In the genomic region with DNA sequence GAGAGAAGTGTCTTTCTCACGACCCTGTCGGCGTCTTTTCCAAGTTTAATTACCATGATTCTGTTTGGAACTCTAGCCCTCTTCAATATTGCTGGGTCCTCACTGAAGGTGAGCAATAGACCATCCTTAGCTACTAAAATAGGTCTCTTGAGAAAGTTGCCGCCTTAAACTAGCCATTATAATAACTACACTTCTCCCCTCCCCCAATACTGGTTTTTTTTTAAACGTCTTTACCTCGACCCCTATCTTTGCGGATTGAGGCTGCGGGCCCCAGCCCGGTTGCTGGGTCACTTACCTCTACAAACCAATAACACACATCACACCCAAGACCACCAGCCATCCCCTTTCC, we compare ENCODE assay signal across 8 cellular contexts. TPM values are rescaled to one million over a fixed set of nuclear protein-coding genes. Genes with fewer than 3 reads are reported as not detected.
DNase-seq lines count a peak whose midpoint lies in the region; ATAC-seq and TF ChIP-seq lines count a peak whose summit lies in the region.

No MANE protein-coding gene starts in this region.

- peaks cover 12% of the 10 kb centered on the region for H3K4me1 ChIP-seq in GM23248 (ENCODE audit: insufficient read depth)
- H3K4me1 ChIP-seq in stomach = peaks cover 11 to 61% (median 40%) of the 10 kb centered on the region in 4 donors

- H3K27ac ChIP-seq in GM23248 (peak overlapping the region; percentile 90), stomach (peak overlapping the region; percentile 96 to 99 (median 98))

- H3K9me2 ChIP-seq in GM23248 (ENCODE audit: insufficient read depth) = no peaks in the 10 kb centered on the region

- peak overlapping the region; percentile 86 for H3K9ac ChIP-seq in GM23248

- H3K4me3 ChIP-seq in GM23248 (peak overlapping the region; percentile 98), WI38 (ENCODE audit: low read depth, low read length) (peak overlapping the region; percentile 87), iPS-18c (ENCODE audit: insufficient read depth, low read depth, low read length) (peak overlapping the region; percentile 99), stomach (peak overlapping the region; percentile 64 to 76 (median 71))

- no peaks in the 10 kb centered on the region for H3K27me3 ChIP-seq in GM23248 (replicated peaks; ENCODE audit: insufficient read depth)
- H3K27me3 ChIP-seq in stomach = no peaks in the 10 kb centered on the region

- H3K79me2 ChIP-seq in GM23248 (ENCODE audit: insufficient read depth) = peaks cover 59% of the 10 kb centered on the region

- TF ChIP-seq CTCF in WI38 (IDR thresholded peaks at IDR 0.05; ENCODE audit: low read depth, low read length) (no peak), stomach (IDR thresholded peaks at IDR 0.05) (no peak), GM20000 (IDR thresholded peaks at IDR 0.05; ENCODE audit: extremely low read depth, missing control alignments) (no peak)

- 0 to 1% methylated on average over 9 of the region's 9 CpGs for WGBS in GM23248 (ENCODE audit: low coverage in 1 of 2, low lambda C conversion rate in 2 of 2, missing lambda C conversion rate in 2 of 2), 2 experiments
- WGBS in stomach, 5 donors = 0 to 3% (median 1%) methylated on average over 9 of the region's 9 CpGs

- intact Hi-C loops in stomach (cut with DNase I; ENCODE audit: low total_unique reads) = loop anchor here (10.0 kb wide), 1 partner anchor 74 kb away; no protein-coding TSS in a partner anchor

- peak overlapping the region; percentile 82 for H2AFZ ChIP-seq in GM23248

- ATAC-seq in HG03196 (IDR thresholded peaks at IDR 0.05; ENCODE audit: unreplicated experiment) = no peak

- TF ChIP-seq EP300 in stomach (IDR thresholded peaks at IDR 0.05) = no peak

- in situ Hi-C loops in GM23248 (cut with MboI) = no loop called here

- H3K4me2 ChIP-seq in GM23248 (ENCODE audit: unreplicated experiment) = peak overlapping the region; percentile 94

- H3K36me3 ChIP-seq in GM23248 (ENCODE audit: low read depth) (peaks cover 25% of the 10 kb centered on the region; the same call in 1 of the 2 replicates), stomach (peaks cover 30 to 41% (median 38%) of the 10 kb centered on the region in 4 donors)

- H3F3A ChIP-seq in GM23248 (ENCODE audit: insufficient read depth) = 0 out of 2 replicates have a peak, but pooled peaks cover 5% of the 10 kb centered on the region

- 0 out of 2 replicates have a peak, but pooled peaks cover 4% of the 10 kb centered on the region for H4K20me1 ChIP-seq in GM23248 (ENCODE audit: insufficient read depth)

- DNase-seq in GM23248 (no peak), stomach (no peak), NCI-H1694 (lab: John Stamatoyannopoulos, UW) (no peak), ureter (ENCODE audit: low spot score) (no peak), GM20000 (ENCODE audit: low spot score) (no peak)

- H3K9me3 ChIP-seq in GM23248 (ENCODE audit: low read depth) = no peaks in the 10 kb centered on the region
- H3K9me3 ChIP-seq in iPS-18c (ENCODE audit: control insufficient read depth, insufficient read depth, low read length) = no peaks in the 10 kb centered on the region
- no peaks in the 10 kb centered on the region for H3K9me3 ChIP-seq in stomach

- TF ChIP-seq POLR2A in stomach (IDR thresholded peaks at IDR 0.05) = no peak

RNA-seq across cellular contexts. Expression of a gene that starts 0.7 kb away (rescaled TPM):
- total RNA-seq in GM23248 (2014; rRNA removed; shearing (Covaris generic)) = 47.4 and 54.3 TPM in 2 replicates
- polyA plus RNA-seq in GM23248 (2016; fragmentation: Nextera tagmentation; extraction: Ambion mirVana) (44.4 and 51.1 TPM in 2 replicates), stomach (100 to 1,000 TPM; 119 to 207 (median 150) TPM)
- total RNA-seq in stomach (100 to 1,000 TPM; 106 to 349 (median 133) TPM), ureter (257 TPM)

RNA-seq across cellular contexts. Expression of a gene that starts 49.3 kb away (rescaled TPM):
- 307 and 310 TPM in 2 replicates for total RNA-seq in GM23248 (2014; rRNA removed; shearing (Covaris generic))
- 79.0 and 84.7 TPM in 2 replicates for polyA plus RNA-seq in GM23248 (2016; fragmentation: Nextera tagmentation; extraction: Ambion mirVana)
- 100 to 1,000 TPM in 4 of 5 donors, 10 to 100 TPM in 1; 87.5 to 330 (median 142) TPM for total RNA-seq in stomach
- 100 to 1,000 TPM in 2 of 3 donors, 10 to 100 TPM in 1; 77.7 to 127 (median 115) TPM for polyA plus RNA-seq in stomach
- 159 TPM for total RNA-seq in ureter
